In the genomic region with DNA sequence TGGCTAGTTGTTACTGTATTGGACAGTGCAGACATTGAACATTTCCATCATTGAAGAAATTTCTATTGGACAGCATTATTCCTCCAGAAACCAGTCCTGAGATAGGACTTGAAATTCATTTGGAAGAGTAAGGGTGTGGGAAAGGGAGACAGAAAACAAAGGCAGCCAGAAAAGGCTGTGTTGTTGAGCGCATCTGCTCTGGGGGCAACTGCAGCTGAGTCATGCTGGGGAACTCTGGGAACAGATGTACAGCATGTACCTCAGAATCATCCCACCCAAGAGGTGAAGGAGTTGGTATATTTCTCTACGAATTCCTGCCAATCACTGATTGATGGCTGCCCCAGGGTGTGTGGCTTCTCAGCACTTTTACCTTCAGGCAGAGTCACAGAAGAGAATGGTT, we compare ENCODE assay signal across 18 cellular contexts.
"Had no signal": no experiment of that assay in that cellular context is flagged by ENCODE, and none has a peak within 500 bp of the region (broad histone marks: within the 10 kb centered on the region; RNA-seq: fewer than 3 reads in every experiment).

No MANE protein-coding gene starts in this region.

- DNase-seq: activated CD4-positive, alpha-beta memory T cell treated with anti-CD3 and anti-CD28 coated beads for 36 hours; activated CD4-positive, alpha-beta T cell treated with anti-CD3 and anti-CD28 coated beads for 48 hours; activated effector memory CD4-positive, alpha-beta T cell treated with Interleukin-2 at 50 U/mL for 16 hours; activated naive CD4-positive, alpha-beta T cell treated with anti-CD3 and anti-CD28 coated beads, Interleukin-2, amount 10 ng/mL, durations not matched to agents 7 days and 5 days; activated T-cell treated with anti-CD3 and anti-CD28 coated beads, Interleukin-2, amount 50 U/mL, for 48 hours; dermis blood vessel endothelial cell; effector memory CD4-positive, alpha-beta T cell; heart left ventricle; islet precursor cell; left colon; naive B cell; stimulated activated CD4-positive, alpha-beta T cell treated with anti-CD3 and anti-CD28 coated beads, Interleukin-12 subunit alpha, Interleukin-12 subunit beta, amount 100 ng/mL, for 4 hours; stimulated activated CD4-positive, alpha-beta T cell treated with anti-CD3 and anti-CD28 coated beads, Interleukin-4, amount 100 ng/mL, for 4 hours; stimulated activated naive CD8-positive, alpha-beta T cell treated with anti-CD3 and anti-CD28 coated beads, Interleukin-15, Interleukin-2, amounts not matched to agents 100 U/mL and 50 U/mL, for 24 hours; T-helper 2 cell; transverse colon; uterus had no signal

- ATAC-seq: heart left ventricle; left colon; stimulated activated naive CD8-positive, alpha-beta T cell treated with anti-CD3 and anti-CD28 coated beads, Interleukin-15, Interleukin-2, amounts not matched to agents 100 U/mL and 50 U/mL, for 24 hours had no signal

- H3K27ac ChIP-seq: heart left ventricle, prostate gland, transverse colon, uterus had no signal

- H3K4me3 ChIP-seq: heart left ventricle, prostate gland, transverse colon, uterus had no signal
